In genomic region chr12:112407683-112408082, GRCh38 we compare ENCODE assay signal across 8 cellular contexts. TPM values are rescaled to one million over a fixed set of nuclear protein-coding genes. Genes with fewer than 3 reads are reported as not detected.
DNase-seq lines count a peak whose midpoint lies in the region; ATAC-seq and TF ChIP-seq lines count a peak whose summit lies in the region.
"Not testable (repeated sequence)": the region's sequence is repeated elsewhere in the genome, so short reads cannot be mapped to it uniquely, and the experiment has no call there.

No MANE protein-coding gene starts in this region.

- H3K9me3 Mint-ChIP-seq in CD8-positive, alpha-beta T cell; activated T-helper 2 cell treated with anti-CD3 and anti-CD28 coated beads, Interferon-gamma antibody, Interleukin-2, Interleukin-4, amounts not matched to agents 10 μg/mL and 5 μg/mL and 100 μg/mL, durations not matched to agents 14 hours and 24 hours and 36 hours; natural killer cell; stimulated activated memory B cell treated with anti-CD40 and anti-IgM and Interleukin-4, amounts not matched to agents 10 μg/mL and 1 μg/mL and 100 μg/mL, for 72 hours: not testable (repeated sequence)

- not testable (repeated sequence) for H3K27ac ChIP-seq in CD8-positive, alpha-beta T cell (ENCODE audit: low read depth, low read length); HUES64 (ENCODE audit: low read depth, low read length); coronary artery; left ventricle myocardium inferior (replicated peaks)
- H3K27ac ChIP-seq in SK-N-SH (ENCODE audit: low read depth in 2 of 2, low read length in 1 of 2): peak overlapping the region in 1 of 2 experiments; percentile 86; a peak in 1 of 4 replicates

- H2AFZ ChIP-seq in SK-N-SH (ENCODE audit: low read depth): not testable (repeated sequence)

- H3K36me3 Mint-ChIP-seq in CD8-positive, alpha-beta T cell: peaks cover 56% of the 10 kb centered on the region
- H3K36me3 Mint-ChIP-seq in activated T-helper 2 cell treated with anti-CD3 and anti-CD28 coated beads, Interferon-gamma antibody, Interleukin-2, Interleukin-4, amounts not matched to agents 10 μg/mL and 5 μg/mL and 100 μg/mL, durations not matched to agents 14 hours and 24 hours and 36 hours (ENCODE audit: low read depth): peaks cover 55% of the 10 kb centered on the region
- H3K36me3 Mint-ChIP-seq in natural killer cell: not testable (repeated sequence)
- peaks cover 48% of the 10 kb centered on the region for H3K36me3 Mint-ChIP-seq in stimulated activated memory B cell treated with anti-CD40 and anti-IgM and Interleukin-4, amounts not matched to agents 10 μg/mL and 1 μg/mL and 100 μg/mL, for 72 hours

- not testable (repeated sequence) for H3K27me3 Mint-ChIP-seq in CD8-positive, alpha-beta T cell (ENCODE audit: low read depth); activated T-helper 2 cell treated with anti-CD3 and anti-CD28 coated beads, Interferon-gamma antibody, Interleukin-2, Interleukin-4, amounts not matched to agents 10 μg/mL and 5 μg/mL and 100 μg/mL, durations not matched to agents 14 hours and 24 hours and 36 hours (ENCODE audit: low read depth); natural killer cell (ENCODE audit: low read depth in 2 of 2); stimulated activated memory B cell treated with anti-CD40 and anti-IgM and Interleukin-4, amounts not matched to agents 10 μg/mL and 1 μg/mL and 100 μg/mL, for 72 hours

- peaks cover 38% of the 10 kb centered on the region for H3K4me1 Mint-ChIP-seq in CD8-positive, alpha-beta T cell (ENCODE audit: low read depth)
- H3K4me1 Mint-ChIP-seq in activated T-helper 2 cell treated with anti-CD3 and anti-CD28 coated beads, Interferon-gamma antibody, Interleukin-2, Interleukin-4, amounts not matched to agents 10 μg/mL and 5 μg/mL and 100 μg/mL, durations not matched to agents 14 hours and 24 hours and 36 hours (ENCODE audit: low read depth): peaks cover 27% of the 10 kb centered on the region
- H3K4me1 Mint-ChIP-seq in natural killer cell: peaks cover 34 to 35% of the 10 kb centered on the region in 2 donors
- H3K4me1 Mint-ChIP-seq in stimulated activated memory B cell treated with anti-CD40 and anti-IgM and Interleukin-4, amounts not matched to agents 10 μg/mL and 1 μg/mL and 100 μg/mL, for 72 hours: peaks cover 42% of the 10 kb centered on the region

- not testable (repeated sequence) for ATAC-seq in CD8-positive, alpha-beta T cell; natural killer cell; stimulated activated memory B cell treated with anti-CD40 and anti-IgM and Interleukin-4, amounts not matched to agents 10 μg/mL and 1 μg/mL and 100 μg/mL, for 72 hours

- not testable (repeated sequence) for H3K9me2 ChIP-seq in SK-N-SH

- H3K27ac Mint-ChIP-seq in CD8-positive, alpha-beta T cell: peak overlapping the region; percentile 100
- peak overlapping the region; percentile 42 for H3K27ac Mint-ChIP-seq in activated T-helper 2 cell treated with anti-CD3 and anti-CD28 coated beads, Interferon-gamma antibody, Interleukin-2, Interleukin-4, amounts not matched to agents 10 μg/mL and 5 μg/mL and 100 μg/mL, durations not matched to agents 14 hours and 24 hours and 36 hours
- peak overlapping the region; percentile 97 to 99 for H3K27ac Mint-ChIP-seq in natural killer cell
- H3K27ac Mint-ChIP-seq in stimulated activated memory B cell treated with anti-CD40 and anti-IgM and Interleukin-4, amounts not matched to agents 10 μg/mL and 1 μg/mL and 100 μg/mL, for 72 hours: peak overlapping the region; percentile 100

- H3K36me3 ChIP-seq in CD8-positive, alpha-beta T cell (ENCODE audit: insufficient read depth, low read length): peaks cover 36% of the 10 kb centered on the region
- H3K36me3 ChIP-seq in HUES64 (ENCODE audit: insufficient read depth, low read length): peaks cover 49% of the 10 kb centered on the region
- H3K36me3 ChIP-seq in SK-N-SH (replicated peaks in 1 of 2; ENCODE audit: control insufficient read depth in 1 of 2, insufficient read depth in 2 of 2, low read length in 1 of 2): peaks cover 38 to 44% of the 10 kb centered on the region in 2 experiments
- peaks cover 46% of the 10 kb centered on the region for H3K36me3 ChIP-seq in left ventricle myocardium inferior

- H3K4me1 ChIP-seq in CD8-positive, alpha-beta T cell (ENCODE audit: insufficient read depth, low read length): peaks cover 28% of the 10 kb centered on the region
- H3K4me1 ChIP-seq in HUES64 (ENCODE audit: insufficient read depth, low read length): not testable (repeated sequence)
- H3K4me1 ChIP-seq in SK-N-SH (ENCODE audit: control insufficient read depth in 1 of 2, insufficient read depth in 2 of 2, low read depth in 1 of 2, low read length in 1 of 2): peaks cover 10 to 13% of the 10 kb centered on the region in 2 experiments; a peak in 3 of 4 replicates
- H3K4me1 ChIP-seq in left ventricle myocardium inferior: peaks cover 28% of the 10 kb centered on the region

- H3K9me3 ChIP-seq in CD8-positive, alpha-beta T cell (ENCODE audit: low read length); HUES64 (ENCODE audit: insufficient read depth, low read depth, low read length); SK-N-SH; left ventricle myocardium inferior (replicated peaks): not testable (repeated sequence)

- CTCF ChIA-PET in CD8-positive, alpha-beta T cell (lab: Charles Lee): interaction anchor here (2.9 kb wide), 1 partner anchor 20 kb away, joined by 10 read pairs; no protein-coding TSS in a partner anchor
- CTCF ChIA-PET in SK-N-SH (lab: Yijun Ruan, JAX): not testable (repeated sequence)

- not testable (repeated sequence) for TF ChIP-seq EP300 in SK-N-SH (IDR thresholded peaks at IDR 0.05; ENCODE audit: borderline replicate concordance in 1 of 2, low read depth in 1 of 2, low read length in 1 of 2)

- H3K79me2 ChIP-seq in SK-N-SH (ENCODE audit: insufficient read depth): peaks cover 32% of the 10 kb centered on the region

- POLR2A ChIA-PET in CD8-positive, alpha-beta T cell (lab: Charles Lee); SK-N-SH (lab: Yijun Ruan, JAX): not testable (repeated sequence)

- 92% methylated on average over 6 of the region's 6 CpGs for WGBS in HUES64
- 16% methylated on average over 6 of the region's 6 CpGs for WGBS in SK-N-SH (ENCODE audit: low lambda C conversion rate)

- H3K9ac ChIP-seq in HUES64 (ENCODE audit: low read depth, low read length) (peak overlapping the region; percentile 98; the same call in 1 of the 2 replicates), SK-N-SH (peak overlapping the region; percentile 92)

- TF ChIP-seq CTCF in CD8-positive, alpha-beta T cell (IDR thresholded peaks at IDR 0.05); SK-N-SH (IDR thresholded peaks at IDR 0.05); coronary artery (IDR thresholded peaks at IDR 0.05); left ventricle myocardium inferior (IDR thresholded peaks at IDR 0.05; ENCODE audit: borderline replicate concordance); natural killer cell (IDR thresholded peaks at IDR 0.05): not testable (repeated sequence)

- peaks cover 40% of the 10 kb centered on the region for H4K20me1 ChIP-seq in SK-N-SH (ENCODE audit: insufficient read depth)

- DNase-seq in CD8-positive, alpha-beta T cell; SK-N-SH; activated T-helper 2 cell treated with anti-CD3 and anti-CD28 coated beads, Interferon-gamma antibody, Interleukin-2, Interleukin-4, amounts not matched to agents 10 μg/mL and 5 μg/mL and 100 μg/mL, durations not matched to agents 14 hours and 24 hours and 36 hours (ENCODE audit: low spot score); coronary artery (ENCODE audit: low spot score); left ventricle myocardium inferior; natural killer cell: not testable (repeated sequence)

- TF ChIP-seq RAD21 in SK-N-SH (IDR thresholded peaks at IDR 0.05; ENCODE audit: low read length): not testable (repeated sequence)

- H3K27me3 ChIP-seq in CD8-positive, alpha-beta T cell (ENCODE audit: insufficient read depth, low read length); HUES64 (ENCODE audit: insufficient read depth, low read length); SK-N-SH (ENCODE audit: insufficient read depth); left ventricle myocardium inferior (ENCODE audit: low read depth): not testable (repeated sequence)

- peak overlapping the region; percentile 100 for H3K4me3 Mint-ChIP-seq in CD8-positive, alpha-beta T cell
- peak overlapping the region; percentile 99 for H3K4me3 Mint-ChIP-seq in activated T-helper 2 cell treated with anti-CD3 and anti-CD28 coated beads, Interferon-gamma antibody, Interleukin-2, Interleukin-4, amounts not matched to agents 10 μg/mL and 5 μg/mL and 100 μg/mL, durations not matched to agents 14 hours and 24 hours and 36 hours (ENCODE audit: low read depth)
- H3K4me3 Mint-ChIP-seq in natural killer cell: peak overlapping the region; percentile 61
- peak overlapping the region; percentile 100 for H3K4me3 Mint-ChIP-seq in stimulated activated memory B cell treated with anti-CD40 and anti-IgM and Interleukin-4, amounts not matched to agents 10 μg/mL and 1 μg/mL and 100 μg/mL, for 72 hours

- H3K4me2 ChIP-seq in SK-N-SH: peak overlapping the region; percentile 74

- intact Hi-C loops in CD8-positive, alpha-beta T cell (cut with DNase I, micrococcal nuclease): loop anchor here (2.0 to 10.0 kb wide), 6 partner anchors 280 to 1663 kb away; partner anchors contain the start of genes NAA25 (in 2 of the 2), ACAD10 (in 1 of the 2), BRAP (in 1 of the 2) and MAPKAPK5 (in 1 of the 2)
- intact Hi-C loops in activated T-helper 2 cell treated with anti-CD3 and anti-CD28 coated beads, Interferon-gamma antibody, Interleukin-2, Interleukin-4, amounts not matched to agents 10 μg/mL and 5 μg/mL and 100 μg/mL, durations not matched to agents 14 hours and 24 hours and 36 hours (cut with micrococcal nuclease): loop anchor here (5.0 kb wide), 2 partner anchors 395 to 565 kb away; partner anchors contain the start of genes ERP29, MAPKAPK5 and TMEM116
- intact Hi-C loops in left ventricle myocardium inferior (cut with micrococcal nuclease): not testable (repeated sequence)
- intact Hi-C loops in natural killer cell (cut with micrococcal nuclease): loop anchor here (2.0 kb wide), 1 partner anchor 21 kb away; no protein-coding TSS in a partner anchor

- peaks cover 63% of the 10 kb centered on the region for H3F3A ChIP-seq in SK-N-SH (replicated peaks; ENCODE audit: insufficient read depth)

- H3K4me3 ChIP-seq in CD8-positive, alpha-beta T cell (ENCODE audit: low read depth, low read length): not testable (repeated sequence)
- H3K4me3 ChIP-seq in HUES64 (ENCODE audit: low read length): peak overlapping the region; percentile 82
- peak overlapping the region; percentile 76 to 81 for H3K4me3 ChIP-seq in SK-N-SH (ENCODE audit: low read depth in 2 of 2, low read length in 1 of 2)
- H3K4me3 ChIP-seq in coronary artery: peak overlapping the region; percentile 88
- H3K4me3 ChIP-seq in left ventricle myocardium inferior: peak overlapping the region; percentile 75

RNA-seq across cellular contexts. Expression of gene RPL6, which starts 1.7 kb away (rescaled TPM):
- total RNA-seq in CD8-positive, alpha-beta T cell: 1,000 to 10,000 TPM; 1,700 to 1,770 TPM
- 1,771 TPM for polyA plus RNA-seq in HUES64 (2013, experiment 1 of 2)
- 1,936 TPM for polyA plus RNA-seq in HUES64 (2013, experiment 2 of 2)
- polyA plus RNA-seq in SK-N-SH (2012; rRNA removed): 2,073 and 2,479 TPM in 2 replicates
- 2,881 and 3,723 TPM in 2 replicates for polyA plus RNA-seq in SK-N-SH (2012; cell fraction: cytosol; rRNA removed)
- polyA plus RNA-seq in SK-N-SH (2012; cell fraction: nucleus; rRNA removed): 553 and 707 TPM in 2 replicates
- total RNA-seq in activated T-helper 2 cell treated with anti-CD3 and anti-CD28 coated beads, Interferon-gamma antibody, Interleukin-2, Interleukin-4, amounts not matched to agents 10 μg/mL and 5 μg/mL and 100 μg/mL, durations not matched to agents 14 hours and 24 hours and 36 hours: 1,640 and 1,680 TPM in 2 replicates
- 572 TPM for total RNA-seq in left ventricle myocardium inferior
- 1,000 to 10,000 TPM in 1 of 3 donors, 100 to 1,000 TPM in 2; 893 to 1,024 (median 955) TPM for total RNA-seq in natural killer cell

RNA-seq across cellular contexts. Expression of gene PTPN11, which starts 11.1 kb away (rescaled TPM):
- 10 to 100 TPM; 56.0 to 57.9 TPM for total RNA-seq in CD8-positive, alpha-beta T cell
- polyA plus RNA-seq in HUES64 (2013, experiment 1 of 2): 51.7 TPM
- 54.3 TPM for polyA plus RNA-seq in HUES64 (2013, experiment 2 of 2)
- 47.8 and 48.3 TPM in 2 replicates for polyA plus RNA-seq in SK-N-SH (2012; rRNA removed)
- 52.2 and 55.5 TPM in 2 replicates for polyA plus RNA-seq in SK-N-SH (2012; cell fraction: cytosol; rRNA removed)
- polyA plus RNA-seq in SK-N-SH (2012; cell fraction: nucleus; rRNA removed): 30.4 and 37.8 TPM in 2 replicates
- total RNA-seq in activated T-helper 2 cell treated with anti-CD3 and anti-CD28 coated beads, Interferon-gamma antibody, Interleukin-2, Interleukin-4, amounts not matched to agents 10 μg/mL and 5 μg/mL and 100 μg/mL, durations not matched to agents 14 hours and 24 hours and 36 hours: 150 and 153 TPM in 2 replicates
- total RNA-seq in left ventricle myocardium inferior (139 TPM), natural killer cell (10 to 100 TPM; 57.3 to 72.1 (median 63.8) TPM)

RNA-seq across cellular contexts. Expression of gene HECTD4, which starts 25.5 kb away (rescaled TPM):
- total RNA-seq in CD8-positive, alpha-beta T cell: 10 to 100 TPM; 31.8 to 39.6 TPM
- 7.9 TPM for polyA plus RNA-seq in HUES64 (2013, experiment 1 of 2)
- 11.0 TPM for polyA plus RNA-seq in HUES64 (2013, experiment 2 of 2)
- 9.3 and 14.6 TPM in 2 replicates for polyA plus RNA-seq in SK-N-SH (2012; rRNA removed)
- 6.3 and 7.8 TPM in 2 replicates for polyA plus RNA-seq in SK-N-SH (2012; cell fraction: cytosol; rRNA removed)
- polyA plus RNA-seq in SK-N-SH (2012; cell fraction: nucleus; rRNA removed): 62.9 and 77.2 TPM in 2 replicates
- 34.7 and 36.6 TPM in 2 replicates for total RNA-seq in activated T-helper 2 cell treated with anti-CD3 and anti-CD28 coated beads, Interferon-gamma antibody, Interleukin-2, Interleukin-4, amounts not matched to agents 10 μg/mL and 5 μg/mL and 100 μg/mL, durations not matched to agents 14 hours and 24 hours and 36 hours
- total RNA-seq in left ventricle myocardium inferior: 23.4 TPM
- total RNA-seq in natural killer cell: 10 to 100 TPM; 66.9 to 82.6 (median 79.2) TPM

Comparison
In these comparisons a context has a peak if more than half of its experiments do, and no peak if none do; other contexts are left out.
1. H3K27ac Mint-ChIP-seq: peak in every context shown above with its lines; median percentile 100 in CD8-positive, alpha-beta T cell; 100 in stimulated activated memory B cell treated with anti-CD40 and anti-IgM and Interleukin-4, amounts not matched to agents 10 μg/mL and 1 μg/mL and 100 μg/mL, for 72 hours; 98 in natural killer cell; 42 in activated T-helper 2 cell treated with anti-CD3 and anti-CD28 coated beads, Interferon-gamma antibody, Interleukin-2, Interleukin-4, amounts not matched to agents 10 μg/mL and 5 μg/mL and 100 μg/mL, durations not matched to agents 14 hours and 24 hours and 36 hours.